In genomic region chr12:14949631-14950030, GRCh38 we compare ENCODE assay signal across 12 cellular contexts. TPM values are rescaled to one million over a fixed set of nuclear protein-coding genes. Genes with fewer than 3 reads are reported as not detected.
DNase-seq lines count a peak whose midpoint lies in the region; ATAC-seq and TF ChIP-seq lines count a peak whose summit lies in the region.
"Had no signal": no experiment of that assay in that cellular context is flagged by ENCODE, and none has a peak within 500 bp of the region (broad histone marks: within the 10 kb centered on the region; RNA-seq: fewer than 3 reads in every experiment).

No MANE protein-coding gene starts in this region.

- H3K4me1 ChIP-seq in hepatocyte (ENCODE audit: insufficient read depth), result peaks cover 38% of the 10 kb centered on the region

- no peaks in the 10 kb centered on the region for H3K9me2 ChIP-seq in hepatocyte (replicated peaks; ENCODE audit: insufficient read depth)

- H3K4me3 Mint-ChIP-seq in activated CD4-positive, alpha-beta T cell treated with anti-CD3 and anti-CD28 coated beads for 36 hours, result peak overlapping the region; percentile 73
- H3K4me3 Mint-ChIP-seq in T-helper 1 cell treated with Interleukin-12 subunit alpha and Interleukin-12 subunit beta and Interleukin-4 antibody, amounts not matched to agents 30 μg/mL and 1 μg/mL, for 36 hours, result peak overlapping the region; percentile 77
- H3K4me3 Mint-ChIP-seq in stimulated activated naive B cell treated with anti-CD40 and anti-IgM and Interleukin-4, amounts not matched to agents 10 μg/mL and 1 μg/mL and 100 μg/mL, for 72 hours, result peak overlapping the region; percentile 12 to 66

- no peak overlapping the region for H3K4me2 ChIP-seq in hepatocyte

- H3K27me3 Mint-ChIP-seq in activated CD4-positive, alpha-beta T cell treated with anti-CD3 and anti-CD28 coated beads for 36 hours, result no peaks in the 10 kb centered on the region
- H3K27me3 Mint-ChIP-seq in T-helper 1 cell treated with Interleukin-12 subunit alpha and Interleukin-12 subunit beta and Interleukin-4 antibody, amounts not matched to agents 30 μg/mL and 1 μg/mL, for 36 hours (ENCODE audit: low read depth), result no peaks in the 10 kb centered on the region
- no peaks in the 10 kb centered on the region for H3K27me3 Mint-ChIP-seq in stimulated activated naive B cell treated with anti-CD40 and anti-IgM and Interleukin-4, amounts not matched to agents 10 μg/mL and 1 μg/mL and 100 μg/mL, for 72 hours

- no peaks in the 10 kb centered on the region for H3K9me3 ChIP-seq in hepatocyte (ENCODE audit: low read depth)
- H3K9me3 ChIP-seq: MG63 had no signal

- WGBS in hepatocyte (ENCODE audit: low lambda C conversion rate, missing lambda C conversion rate), result 97% methylated on average over 5 of the region's 5 CpGs

- peaks cover 94% of the 10 kb centered on the region for H3K4me1 Mint-ChIP-seq in activated CD4-positive, alpha-beta T cell treated with anti-CD3 and anti-CD28 coated beads for 36 hours
- H3K4me1 Mint-ChIP-seq in T-helper 1 cell treated with Interleukin-12 subunit alpha and Interleukin-12 subunit beta and Interleukin-4 antibody, amounts not matched to agents 30 μg/mL and 1 μg/mL, for 36 hours (ENCODE audit: low read depth), result peaks cover 82% of the 10 kb centered on the region
- peaks cover 57 to 93% of the 10 kb centered on the region in 2 donors for H3K4me1 Mint-ChIP-seq in stimulated activated naive B cell treated with anti-CD40 and anti-IgM and Interleukin-4, amounts not matched to agents 10 μg/mL and 1 μg/mL and 100 μg/mL, for 72 hours

- ATAC-seq in activated CD4-positive, alpha-beta T cell treated with anti-CD3 and anti-CD28 coated beads for 36 hours, result no peak
- no peak for ATAC-seq in stimulated activated naive B cell treated with anti-CD40 and anti-IgM and Interleukin-4, amounts not matched to agents 10 μg/mL and 1 μg/mL and 100 μg/mL, for 72 hours (replicated peaks)

- in situ Hi-C loops in brain microvascular endothelial cell (cut with HindIII; ENCODE audit: low pct_ligation_motif_present, low sequenced_read_pairs), result no loop called here

- no peaks in the 10 kb centered on the region for H4K20me1 ChIP-seq in hepatocyte (ENCODE audit: insufficient read depth, poor library complexity, severe bottlenecking)

- H3K27me3 ChIP-seq in hepatocyte (no peaks in the 10 kb centered on the region), brain microvascular endothelial cell (replicated peaks) (no peaks in the 10 kb centered on the region)
- H3K27me3 ChIP-seq: MG63 had no signal

- H3K9me3 Mint-ChIP-seq in activated CD4-positive, alpha-beta T cell treated with anti-CD3 and anti-CD28 coated beads for 36 hours (ENCODE audit: low read depth), result no peaks in the 10 kb centered on the region
- H3K9me3 Mint-ChIP-seq in T-helper 1 cell treated with Interleukin-12 subunit alpha and Interleukin-12 subunit beta and Interleukin-4 antibody, amounts not matched to agents 30 μg/mL and 1 μg/mL, for 36 hours, result no peaks in the 10 kb centered on the region
- no peaks in the 10 kb centered on the region for H3K9me3 Mint-ChIP-seq in stimulated activated naive B cell treated with anti-CD40 and anti-IgM and Interleukin-4, amounts not matched to agents 10 μg/mL and 1 μg/mL and 100 μg/mL, for 72 hours

- intact Hi-C loops in activated CD4-positive, alpha-beta T cell treated with anti-CD3 and anti-CD28 coated beads for 36 hours (cut with DNase I, micrococcal nuclease), result loop anchor here (1.0 to 5.0 kb wide), 5 partner anchors 13 to 613 kb away; partner anchors contain the start of genes C12orf60 (in 1 of the 2) and WBP11 (in 1 of the 2)
- intact Hi-C loops in posterior vena cava (cut with DNase I), result no loop called here

- CTCF ChIA-PET in activated CD4-positive, alpha-beta T cell treated with anti-CD3 and anti-CD28 coated beads for 36 hours (lab: Charles Lee), result no interaction called here

- DNase-seq in activated CD4-positive, alpha-beta T cell treated with anti-CD3 and anti-CD28 coated beads for 36 hours, result peak; percentile 60
- no peak for DNase-seq in activated CD4-positive, alpha-beta T cell treated with anti-CD3 and anti-CD28 coated beads, Interleukin-2, amount 50 U/mL, for 4 hours
- DNase-seq in hepatocyte (ENCODE audit: low spot score) (no peak), NCI-H2081 treated with DMSO at 0.1 percent for 48 hours (lab: John Stamatoyannopoulos, UW) (no peak), brain microvascular endothelial cell (no peak), posterior vena cava (ENCODE audit: low spot score) (no peak)
- DNase-seq in stimulated activated naive B cell treated with anti-CD40 and anti-IgM and Interleukin-4, amounts not matched to agents 10 μg/mL and 1 μg/mL and 100 μg/mL, for 72 hours, result no peak
- DNase-seq: 8988T, MG63, PC-9 had no signal

- H3K79me2 ChIP-seq in hepatocyte, result no peaks in the 10 kb centered on the region

- H3K27ac ChIP-seq in hepatocyte (peak overlapping the region; percentile 87), brain microvascular endothelial cell (no peak overlapping the region)
- H3K27ac ChIP-seq: PC-9 had no signal

- peak overlapping the region; percentile 96 for H3K27ac Mint-ChIP-seq in activated CD4-positive, alpha-beta T cell treated with anti-CD3 and anti-CD28 coated beads for 36 hours
- peak overlapping the region; percentile 100 for H3K27ac Mint-ChIP-seq in T-helper 1 cell treated with Interleukin-12 subunit alpha and Interleukin-12 subunit beta and Interleukin-4 antibody, amounts not matched to agents 30 μg/mL and 1 μg/mL, for 36 hours
- H3K27ac Mint-ChIP-seq in stimulated activated naive B cell treated with anti-CD40 and anti-IgM and Interleukin-4, amounts not matched to agents 10 μg/mL and 1 μg/mL and 100 μg/mL, for 72 hours, result peak overlapping the region; percentile 99

- POLR2A ChIA-PET in activated CD4-positive, alpha-beta T cell treated with anti-CD3 and anti-CD28 coated beads for 36 hours (lab: Charles Lee), result no interaction called here

- H3K4me3 ChIP-seq in hepatocyte, result no peak overlapping the region
- H3K4me3 ChIP-seq in brain microvascular endothelial cell (ENCODE audit: low read depth, low read length), result no peak overlapping the region
- H3K4me3 ChIP-seq: MG63, PC-9 had no signal

- no peak overlapping the region for H2AFZ ChIP-seq in hepatocyte
- H2AFZ ChIP-seq: PC-9 had no signal

- H3K36me3 ChIP-seq in hepatocyte (replicated peaks; ENCODE audit: insufficient read depth, low read depth) (no peaks in the 10 kb centered on the region), brain microvascular endothelial cell (replicated peaks) (peaks cover 14% of the 10 kb centered on the region)
- H3K36me3 ChIP-seq: MG63 had no signal

- peaks cover 80% of the 10 kb centered on the region for H3K36me3 Mint-ChIP-seq in activated CD4-positive, alpha-beta T cell treated with anti-CD3 and anti-CD28 coated beads for 36 hours (ENCODE audit: low read depth)
- peaks cover 84% of the 10 kb centered on the region for H3K36me3 Mint-ChIP-seq in T-helper 1 cell treated with Interleukin-12 subunit alpha and Interleukin-12 subunit beta and Interleukin-4 antibody, amounts not matched to agents 30 μg/mL and 1 μg/mL, for 36 hours (ENCODE audit: low read depth)
- H3K36me3 Mint-ChIP-seq in stimulated activated naive B cell treated with anti-CD40 and anti-IgM and Interleukin-4, amounts not matched to agents 10 μg/mL and 1 μg/mL and 100 μg/mL, for 72 hours, result peaks cover 50 to 74% of the 10 kb centered on the region in 2 donors

- TF ChIP-seq CTCF in hepatocyte (IDR thresholded peaks at IDR 0.05; ENCODE audit: poor library complexity) (no peak), brain microvascular endothelial cell (IDR thresholded peaks at IDR 0.05; ENCODE audit: low read depth, low read length, missing control alignments) (no peak)

RNA-seq across cellular contexts. Expression of gene ERP27, which starts 11.3 kb away (rescaled TPM):
- 1 to 10 TPM; 1.7 to 2.0 TPM for total RNA-seq in activated CD4-positive, alpha-beta T cell treated with anti-CD3 and anti-CD28 coated beads for 36 hours
- 48.0 and 49.7 TPM in 2 replicates for total RNA-seq in hepatocyte
- 53.7 and 60.0 TPM in 2 replicates for polyA plus RNA-seq in hepatocyte
- total RNA-seq in posterior vena cava, result 1 to 10 TPM; 1.0 to 1.2 TPM

RNA-seq across cellular contexts. Expression of gene ARHGDIB, which starts 11.8 kb away (rescaled TPM):
- 100 to 1,000 TPM; 596 to 912 TPM for total RNA-seq in activated CD4-positive, alpha-beta T cell treated with anti-CD3 and anti-CD28 coated beads for 36 hours
- total RNA-seq in hepatocyte (13.3 and 20.4 TPM in 2 replicates), posterior vena cava (100 to 1,000 TPM in 1 of 2 donors, 10 to 100 TPM in 1; 96.6 to 157 TPM)
- 14.2 and 24.5 TPM in 2 replicates for polyA plus RNA-seq in hepatocyte

RNA-seq across cellular contexts. Expression of gene PDE6H, which starts 23.2 kb away (rescaled TPM):
- total RNA-seq in activated CD4-positive, alpha-beta T cell treated with anti-CD3 and anti-CD28 coated beads for 36 hours, result under 1 TPM in 1 of 2 experiments, not detected in 1; 0.25 TPM
- total RNA-seq in hepatocyte, result not detected in 2 replicates
- not detected in 2 replicates for polyA plus RNA-seq in hepatocyte
- not detected for total RNA-seq in posterior vena cava
- total RNA-seq: PC-9, sciatic nerve had no signal

Comparison
In these comparisons a context has a peak if more than half of its experiments do, and no peak if none do; other contexts are left out.
1. RNA of gene ERP27, which starts 11.3 kb away (total RNA-seq): 48.0 to 49.7 TPM in hepatocyte; 1.7 to 2.0 TPM in activated CD4-positive, alpha-beta T cell treated with anti-CD3 and anti-CD28 coated beads for 36 hours and 1.0 to 1.2 TPM in posterior vena cava; every median in the first group is over 10 times any median in the second.
2. intact Hi-C loops: an anchor here in activated CD4-positive, alpha-beta T cell treated with anti-CD3 and anti-CD28 coated beads for 36 hours (1.0 to 5.0 kb wide); none called in posterior vena cava.
3. Peak in every context shown above with its lines, with median percentiles within 50 percentile points of each other: H3K27ac Mint-ChIP-seq and H3K4me3 Mint-ChIP-seq.